ENCODE assay signal across 32 cellular contexts in genomic region chr6:52216932-52217331, GRCh38. TPM values are rescaled to one million over a fixed set of nuclear protein-coding genes. Genes with fewer than 3 reads are reported as not detected.
DNase-seq lines count a peak whose midpoint lies in the region; ATAC-seq and TF ChIP-seq lines count a peak whose summit lies in the region.
"Had no signal": no experiment of that assay in that cellular context is flagged by ENCODE, and none has a peak within 500 bp of the region (broad histone marks: within the 10 kb centered on the region; RNA-seq: fewer than 3 reads in every experiment).

No MANE protein-coding gene starts in this region.

- H3K9ac ChIP-seq in MM.1S (ENCODE audit: low read length): no peak overlapping the region

- H3K4me3 ChIP-seq in GM12865 (ENCODE audit: low read depth, low read length): no peak overlapping the region
- no peak overlapping the region for H3K4me3 ChIP-seq in MM.1S (ENCODE audit: low read length)
- H3K4me3 ChIP-seq in body of pancreas: no peak overlapping the region
- H3K4me3 ChIP-seq: colonic mucosa, testis had no signal

- ATAC-seq in GM19035 (IDR thresholded peaks at IDR 0.05; ENCODE audit: unreplicated experiment) (peak; percentile 41), HG02798 (IDR thresholded peaks at IDR 0.05; ENCODE audit: poor library complexity, unreplicated experiment) (peak; percentile 43), body of pancreas (no peak)
- ATAC-seq: activated CD4-positive, CD25-positive, alpha-beta regulatory T cell treated with anti-CD3 and anti-CD28 coated beads, Interleukin-2, amount 50 U/mL, for 24 hours; stimulated activated naive CD8-positive, alpha-beta T cell treated with anti-CD3 and anti-CD28 coated beads, Interleukin-15, Interleukin-2, amounts not matched to agents 100 U/mL and 50 U/mL, for 24 hours had no signal

- WGBS in body of pancreas, 2 donors: 48% methylated on average over 2 of the region's 2 CpGs

- in situ Hi-C loops in G401 (cut with HindIII; ENCODE audit: low sequenced_read_pairs): no loop called here

- H4K20me1 ChIP-seq in MM.1S (ENCODE audit: insufficient read depth, low read length): no peaks in the 10 kb centered on the region

- H3K27ac ChIP-seq in MM.1S (ENCODE audit: low read length) (no peak overlapping the region), body of pancreas (no peak overlapping the region)
- H3K27ac ChIP-seq: colonic mucosa, testis had no signal

- DNase-seq in GM12865 (ENCODE audit: low read depth): peak; percentile 68
- peak; percentile 85 for DNase-seq in MM.1S
- DNase-seq in activated naive CD8-positive, alpha-beta T cell treated with anti-CD3 and anti-CD28 coated beads for 36 hours: no peak
- no peak for DNase-seq in NOMO-1 treated with dmso at 0.1 percent for 144 hours (lab: John Stamatoyannopoulos, UW; ENCODE audit: unreplicated experiment)
- no peak for DNase-seq in G401 (ENCODE audit: low spot score)
- no peak for DNase-seq in body of pancreas
- DNase-seq: 8988T; activated CD4-positive, alpha-beta memory T cell treated with anti-CD3 and anti-CD28 coated beads, Interleukin-2, amount 10 ng/mL, durations not matched to agents 7 days and 5 days; activated CD8-positive, alpha-beta memory T cell treated with anti-CD3 and anti-CD28 coated beads, Interleukin-2, amount 50 U/mL, for 48 hours; activated naive CD4-positive, alpha-beta T cell treated with anti-CD3 and anti-CD28 coated beads, Interleukin-2, amount 10 ng/mL, durations not matched to agents 7 days and 5 days; anterior cingulate cortex; colonic mucosa; effector CD8-positive, alpha-beta T cell; kidney; naive B cell; NCI-H1105 treated with DMSO at 0.1 percent for 48 hours; NCI-H1930; NCI-H526; nucleus accumbens; RPMI8226; stimulated activated naive CD8-positive, alpha-beta T cell treated with anti-CD3 and anti-CD28 coated beads, Interleukin-15, Interleukin-2, amounts not matched to agents 100 U/mL and 50 U/mL, for 24 hours; testis had no signal

- no peak overlapping the region for H3K27ac Mint-ChIP-seq in activated naive CD8-positive, alpha-beta T cell treated with anti-CD3 and anti-CD28 coated beads for 36 hours
- H3K27ac Mint-ChIP-seq: activated CD4-positive, alpha-beta memory T cell treated with anti-CD3 and anti-CD28 coated beads, Interleukin-2, amount 10 ng/mL, durations not matched to agents 7 days and 5 days; activated naive CD4-positive, alpha-beta T cell treated with anti-CD3 and anti-CD28 coated beads, Interleukin-2, amount 10 ng/mL, durations not matched to agents 7 days and 5 days; IgD-negative memory B cell; mesothelial cell of epicardium; naive B cell had no signal

- H3K36me3 ChIP-seq in MM.1S (replicated peaks; ENCODE audit: insufficient read depth, low read length) (no peaks in the 10 kb centered on the region), body of pancreas (replicated peaks in 1 of 2; ENCODE audit: insufficient read depth in 1 of 2, low read depth in 2 of 2) (no peaks in the 10 kb centered on the region)
- H3K36me3 ChIP-seq: colonic mucosa had no signal

- H3K9me2 ChIP-seq in MM.1S (replicated peaks; ENCODE audit: insufficient read depth, low read length): no peaks in the 10 kb centered on the region

- no peak for TF ChIP-seq CTCF in GM12865 (IDR thresholded peaks at IDR 0.05; ENCODE audit: insufficient read depth, low read depth, low read length, missing control alignments)
- no peak for TF ChIP-seq CTCF in MM.1S (IDR thresholded peaks at IDR 0.05; ENCODE audit: low read length)
- no peak for TF ChIP-seq CTCF in body of pancreas (IDR thresholded peaks at IDR 0.05)

- peaks cover 12% of the 10 kb centered on the region for H3F3A ChIP-seq in MM.1S (ENCODE audit: insufficient read depth, low read length)

- no peak overlapping the region for H3K4me3 Mint-ChIP-seq in activated naive CD8-positive, alpha-beta T cell treated with anti-CD3 and anti-CD28 coated beads for 36 hours
- H3K4me3 Mint-ChIP-seq: activated CD4-positive, alpha-beta memory T cell treated with anti-CD3 and anti-CD28 coated beads, Interleukin-2, amount 10 ng/mL, durations not matched to agents 7 days and 5 days; activated naive CD4-positive, alpha-beta T cell treated with anti-CD3 and anti-CD28 coated beads, Interleukin-2, amount 10 ng/mL, durations not matched to agents 7 days and 5 days; IgD-negative memory B cell; mesothelial cell of epicardium; naive B cell had no signal

- H2AFZ ChIP-seq in MM.1S (ENCODE audit: low read length): no peak overlapping the region

- peaks cover 18% of the 10 kb centered on the region for H3K27me3 Mint-ChIP-seq in activated naive CD8-positive, alpha-beta T cell treated with anti-CD3 and anti-CD28 coated beads for 36 hours

- H3K4me1 ChIP-seq in MM.1S (ENCODE audit: low read length) (peaks cover 46% of the 10 kb centered on the region), body of pancreas (no peaks in the 10 kb centered on the region)
- H3K4me1 ChIP-seq: colonic mucosa, testis had no signal

- H3K4me2 ChIP-seq in MM.1S (ENCODE audit: low read depth, low read length): peak overlapping the region; percentile 55

- no peaks in the 10 kb centered on the region for H3K9me3 Mint-ChIP-seq in activated naive CD8-positive, alpha-beta T cell treated with anti-CD3 and anti-CD28 coated beads for 36 hours
- H3K9me3 Mint-ChIP-seq: activated CD4-positive, alpha-beta memory T cell treated with anti-CD3 and anti-CD28 coated beads, Interleukin-2, amount 10 ng/mL, durations not matched to agents 7 days and 5 days; activated naive CD4-positive, alpha-beta T cell treated with anti-CD3 and anti-CD28 coated beads, Interleukin-2, amount 10 ng/mL, durations not matched to agents 7 days and 5 days; IgD-negative memory B cell; mesothelial cell of epicardium; naive B cell had no signal

- no peaks in the 10 kb centered on the region for H3K9me3 ChIP-seq in MM.1S (replicated peaks; ENCODE audit: insufficient read depth, low read length)
- no peaks in the 10 kb centered on the region for H3K9me3 ChIP-seq in body of pancreas
- H3K9me3 ChIP-seq: colonic mucosa, testis had no signal

- peaks cover 46% of the 10 kb centered on the region; the same call in 1 of the 2 replicates for H3K27me3 ChIP-seq in MM.1S (replicated peaks; ENCODE audit: insufficient read depth, low read length)
- H3K27me3 ChIP-seq in body of pancreas: no peaks in the 10 kb centered on the region
- H3K27me3 ChIP-seq: colonic mucosa, testis had no signal

- H3K79me2 ChIP-seq in MM.1S (ENCODE audit: low read length): no peaks in the 10 kb centered on the region

- no peaks in the 10 kb centered on the region for H3K36me3 Mint-ChIP-seq in activated naive CD8-positive, alpha-beta T cell treated with anti-CD3 and anti-CD28 coated beads for 36 hours
- H3K36me3 Mint-ChIP-seq: activated naive CD4-positive, alpha-beta T cell treated with anti-CD3 and anti-CD28 coated beads, Interleukin-2, amount 10 ng/mL, durations not matched to agents 7 days and 5 days; IgD-negative memory B cell; mesothelial cell of epicardium; naive B cell had no signal

- no peak for TF ChIP-seq POLR2A in body of pancreas (IDR thresholded peaks at IDR 0.05)

- intact Hi-C loops in body of pancreas (cut with DNase I): no loop called here

- peaks cover 7% of the 10 kb centered on the region for H3K4me1 Mint-ChIP-seq in activated naive CD8-positive, alpha-beta T cell treated with anti-CD3 and anti-CD28 coated beads for 36 hours
- H3K4me1 Mint-ChIP-seq: IgD-negative memory B cell, mesothelial cell of epicardium, naive B cell had no signal

RNA-seq across cellular contexts. Expression of gene IL17F, which starts 27.4 kb away (rescaled TPM):
- total RNA-seq in activated naive CD8-positive, alpha-beta T cell treated with anti-CD3 and anti-CD28 coated beads for 36 hours: not detected
- not detected in 2 replicates for total RNA-seq in G401 (2014; rRNA removed; shearing (Covaris generic))
- total RNA-seq in body of pancreas: not detected
- total RNA-seq: epithelial cell of proximal tubule, kidney, lower leg skin, mesothelial cell of epicardium, pulmonary artery endothelial cell, testis, urinary bladder had no signal

RNA-seq across cellular contexts. Expression of gene IL17A, which starts 30.8 kb away (rescaled TPM):
- total RNA-seq in activated naive CD8-positive, alpha-beta T cell treated with anti-CD3 and anti-CD28 coated beads for 36 hours: not detected
- total RNA-seq in G401 (2014; rRNA removed; shearing (Covaris generic)): not detected in 2 replicates
- not detected for total RNA-seq in body of pancreas
- total RNA-seq: colonic mucosa; epithelial cell of proximal tubule; kidney; lower leg skin; mesothelial cell of epicardium; pulmonary artery endothelial cell; T-helper 1 cell treated with Interleukin-12 subunit alpha and Interleukin-12 subunit beta and Interleukin-4 antibody, amounts not matched to agents 30 ng/mL and 1 ng/mL, for 36 hours; testis; urinary bladder had no signal

Comparison
In these comparisons a context has a peak if more than half of its experiments do, and no peak if none do; other contexts are left out.
1. DNase-seq: peak in GM12865 (single experiment) and MM.1S (single experiment); none in activated naive CD8-positive, alpha-beta T cell treated with anti-CD3 and anti-CD28 coated beads for 36 hours (single experiment), NOMO-1 treated with dmso at 0.1 percent for 144 hours (single experiment), G401 (single experiment) and body of pancreas (0 of 4).